ENCODE assay signal across 9 cellular contexts in genomic region chr5:56175465-56175864, GRCh38. TPM values are rescaled to one million over a fixed set of nuclear protein-coding genes. Genes with fewer than 3 reads are reported as not detected.
DNase-seq lines count a peak whose midpoint lies in the region; ATAC-seq and TF ChIP-seq lines count a peak whose summit lies in the region.
"Had no signal": no experiment of that assay in that cellular context is flagged by ENCODE, and none has a peak within 500 bp of the region (broad histone marks: within the 10 kb centered on the region; RNA-seq: fewer than 3 reads in every experiment).

No MANE protein-coding gene starts in this region.

- 32 to 41% methylated on average over 3 of the region's 3 CpGs for WGBS in body of pancreas, 2 donors
- 19 to 27% methylated on average over 3 of the region's 3 CpGs for WGBS in aorta, 2 donors

- TF ChIP-seq CTCF in body of pancreas (IDR thresholded peaks at IDR 0.05): no peak

- intact Hi-C loops in activated naive CD4-positive, alpha-beta T cell treated with anti-CD3 and anti-CD28 coated beads for 36 hours (cut with micrococcal nuclease): no loop called here
- intact Hi-C loops in body of pancreas (cut with DNase I) (no loop called here), aorta (cut with DNase I) (loop anchor here in 1 of 2 donors (10.0 kb wide), 1 partner anchor 181 kb away; the partner anchor contains the start of gene IL6ST)

- ATAC-seq in body of pancreas (peak; percentile 15), aorta (ENCODE audit: low FRiP score) (peak; percentile 59), HG02798 (IDR thresholded peaks at IDR 0.05; ENCODE audit: poor library complexity, unreplicated experiment) (no peak), GM21381 (IDR thresholded peaks at IDR 0.05; ENCODE audit: unreplicated experiment) (no peak)

- H3K9me3 ChIP-seq in body of pancreas: no peaks in the 10 kb centered on the region
- no peaks in the 10 kb centered on the region for H3K9me3 ChIP-seq in aorta (ENCODE audit: control insufficient read depth, low read length)
- H3K9me3 ChIP-seq: BE2C had no signal

- TF ChIP-seq POLR2A in body of pancreas (IDR thresholded peaks at IDR 0.05): no peak

- H3K27me3 ChIP-seq in body of pancreas (no peaks in the 10 kb centered on the region), aorta (ENCODE audit: control insufficient read depth in 1 of 2, insufficient read depth in 2 of 2, low read length in 1 of 2) (no peaks in the 10 kb centered on the region)
- H3K27me3 ChIP-seq: BE2C had no signal

- no peaks in the 10 kb centered on the region for H3K36me3 Mint-ChIP-seq in activated naive CD4-positive, alpha-beta T cell treated with anti-CD3 and anti-CD28 coated beads for 36 hours (ENCODE audit: low read depth)

- CTCF ChIA-PET in activated naive CD4-positive, alpha-beta T cell treated with anti-CD3 and anti-CD28 coated beads for 36 hours (lab: Charles Lee): interaction anchor here (1.1 kb wide), 1 partner anchor 26 kb away, joined by 4 read pairs; no protein-coding TSS in a partner anchor

- no peaks in the 10 kb centered on the region for H3K9me3 Mint-ChIP-seq in activated naive CD4-positive, alpha-beta T cell treated with anti-CD3 and anti-CD28 coated beads for 36 hours

- no peak overlapping the region for H3K27ac Mint-ChIP-seq in activated naive CD4-positive, alpha-beta T cell treated with anti-CD3 and anti-CD28 coated beads for 36 hours

- no peaks in the 10 kb centered on the region for H3K27me3 Mint-ChIP-seq in activated naive CD4-positive, alpha-beta T cell treated with anti-CD3 and anti-CD28 coated beads for 36 hours (ENCODE audit: low read depth)

- H3K4me3 Mint-ChIP-seq in activated naive CD4-positive, alpha-beta T cell treated with anti-CD3 and anti-CD28 coated beads for 36 hours: no peak overlapping the region

- H3K36me3 ChIP-seq in body of pancreas (replicated peaks in 1 of 2; ENCODE audit: insufficient read depth in 1 of 2, low read depth in 2 of 2) (no peaks in the 10 kb centered on the region), aorta (ENCODE audit: control insufficient read depth in 1 of 2, insufficient read depth in 2 of 2, low read length in 1 of 2) (no peaks in the 10 kb centered on the region)
- H3K36me3 ChIP-seq: BE2C had no signal

- DNase-seq in activated naive CD4-positive, alpha-beta T cell treated with anti-CD3 and anti-CD28 coated beads for 36 hours: peak; percentile 44
- DNase-seq in activated naive CD4-positive, alpha-beta T cell (lab: John Stamatoyannopoulos, UW): no peak
- DNase-seq in body of pancreas: peak in 2 of 4 donors; percentile 21 to 37
- DNase-seq in kidney glomerular epithelial cell (lab: John Stamatoyannopoulos, UW): peak; percentile 31
- DNase-seq in aorta: no peak
- DNase-seq in activated CD4-positive, CD25-positive, alpha-beta regulatory T cell (lab: John Stamatoyannopoulos, UW): no peak
- DNase-seq: BE2C had no signal

- H3K4me1 Mint-ChIP-seq in activated naive CD4-positive, alpha-beta T cell treated with anti-CD3 and anti-CD28 coated beads for 36 hours (ENCODE audit: low read depth): peaks cover 44% of the 10 kb centered on the region

- H3K4me1 ChIP-seq in body of pancreas (no peaks in the 10 kb centered on the region), aorta (ENCODE audit: control insufficient read depth in 1 of 2, insufficient read depth in 2 of 2, low read length in 2 of 2) (peaks cover 0 to 5% of the 10 kb centered on the region in 2 donors)
- H3K4me1 ChIP-seq: BE2C had no signal

- H3K27ac ChIP-seq in body of pancreas: peak overlapping the region in 1 of 4 donors; percentile 18
- H3K27ac ChIP-seq in aorta (ENCODE audit: low read depth in 1 of 2, low read length in 2 of 2): no peak overlapping the region

- no peak overlapping the region for H3K4me3 ChIP-seq in body of pancreas
- no peak overlapping the region for H3K4me3 ChIP-seq in aorta (ENCODE audit: low read length in 2 of 2)

RNA-seq across cellular contexts. Expression of gene ANKRD55, which starts 57.7 kb away (rescaled TPM):
- 10 to 100 TPM; 14.1 to 14.6 TPM for total RNA-seq in activated naive CD4-positive, alpha-beta T cell treated with anti-CD3 and anti-CD28 coated beads for 36 hours
- total RNA-seq in body of pancreas (not detected), aorta (under 1 TPM; 0.32 to 0.48 TPM)
- not detected for polyA plus RNA-seq in aorta

Comparison
In these comparisons a context has a peak if more than half of its experiments do, and no peak if none do; other contexts are left out.
1. DNase-seq: peak in activated naive CD4-positive, alpha-beta T cell treated with anti-CD3 and anti-CD28 coated beads for 36 hours (single experiment) and kidney glomerular epithelial cell (single experiment); none in activated naive CD4-positive, alpha-beta T cell (0 of 4), aorta (0 of 2) and activated CD4-positive, CD25-positive, alpha-beta regulatory T cell (0 of 4).
2. ATAC-seq: peak in body of pancreas (single experiment) and aorta (single experiment); none in HG02798 (single experiment) and GM21381 (single experiment).
3. RNA of gene ANKRD55, which starts 57.7 kb away (total RNA-seq): 14.1 to 14.6 TPM in activated naive CD4-positive, alpha-beta T cell treated with anti-CD3 and anti-CD28 coated beads for 36 hours; 0.32 to 0.48 TPM in aorta and not detected in body of pancreas; every median in the first group is over 10 times any median in the second.